Comparison of ENCODE assay signal across 24 cellular contexts in genomic region chr5:41796061-41796460, GRCh38.
DNase-seq lines count a peak whose midpoint lies in the region; ATAC-seq and TF ChIP-seq lines count a peak whose summit lies in the region.
"Had no signal": no experiment of that assay in that cellular context is flagged by ENCODE, and none has a peak within 500 bp of the region (broad histone marks: within the 10 kb centered on the region; RNA-seq: fewer than 3 reads in every experiment).

No MANE protein-coding gene starts in this region.

- CTCF ChIA-PET in HEK293 (lab: Yijun Ruan, JAX), result interaction anchor here (0.7 to 1.2 kb wide), 4 partner anchors 37 to 1245 kb away, joined by 3 to 4 read pairs (median 4); no protein-coding TSS in a partner anchor

- no peak for DNase-seq in SK-N-MC (ENCODE audit: low read depth, low spot score)
- DNase-seq in foreskin keratinocyte, result peak; percentile 13 to 23
- no peak for DNase-seq in transverse colon
- no peak for DNase-seq in T-helper 1 cell
- no peak for DNase-seq in retina
- DNase-seq: activated CD4-positive, CD25-positive, alpha-beta regulatory T cell treated with anti-CD3 and anti-CD28 coated beads, Interleukin-2, amount 50 U/mL, for 72 hours; activated naive CD4-positive, alpha-beta T cell treated with Interleukin-2 at 50 U/mL for 16 hours; activated T-cell treated with anti-CD3 and anti-CD28 coated beads, Interleukin-2, amount 50 U/mL, for 1 hour; CD4-positive, alpha-beta memory T cell; DMS79; erythroblast; foreskin melanocyte; immature natural killer cell; left ventricle myocardium inferior; NCI-H146; NCI-H526; RPMI8226; substantia nigra; T1000 had no signal

- H3K4me3 ChIP-seq in HEK293 (ENCODE audit: low read depth, low read length) (no peak overlapping the region), SK-N-MC (no peak overlapping the region), skeletal muscle satellite cell (ENCODE audit: low read length) (no peak overlapping the region), transverse colon (no peak overlapping the region)
- H3K4me3 ChIP-seq: GM23248, hepatocyte, left ventricle myocardium inferior had no signal

- POLR2A ChIA-PET in HEK293 (lab: Yijun Ruan, JAX), result no interaction called here

- no peak overlapping the region for H3K27ac ChIP-seq in HEK293 (ENCODE audit: extremely low read depth, low read depth, low read length)
- peak overlapping the region; percentile 27; the same call in 1 of the 2 replicates for H3K27ac ChIP-seq in SK-N-MC
- H3K27ac ChIP-seq in foreskin keratinocyte, result no peak overlapping the region
- H3K27ac ChIP-seq in transverse colon, result no peak overlapping the region
- H3K27ac ChIP-seq: GM23248, HL-60, left ventricle myocardium inferior had no signal

- no peaks in the 10 kb centered on the region for H3K27me3 ChIP-seq in foreskin keratinocyte
- no peaks in the 10 kb centered on the region for H3K27me3 ChIP-seq in skeletal muscle satellite cell (ENCODE audit: control insufficient read depth, insufficient read depth, low read length)
- H3K27me3 ChIP-seq in transverse colon, result no peaks in the 10 kb centered on the region
- H3K27me3 ChIP-seq: hepatocyte had no signal

- H3K9me3 ChIP-seq in HEK293 (ENCODE audit: control insufficient read depth, insufficient read depth, low read depth, low read length) (no peaks in the 10 kb centered on the region), SK-N-MC (ENCODE audit: low read depth, low read length) (no peaks in the 10 kb centered on the region), skeletal muscle satellite cell (replicated peaks; ENCODE audit: low read length) (no peaks in the 10 kb centered on the region), transverse colon (no peaks in the 10 kb centered on the region)
- H3K9me3 ChIP-seq: left ventricle myocardium inferior had no signal

- peak; percentile 51 for ATAC-seq in foreskin keratinocyte

- in situ Hi-C loops in transverse colon (cut with MboI; ENCODE audit: low pct_ligation_motif_present in 1 of 4, low pct_unique_long_range_greater_than_20kb in 1 of 4, low sequenced_read_pairs in 3 of 4), result no loop called here

- H3K9ac ChIP-seq in SK-N-MC (ENCODE audit: insufficient read length) (no peak overlapping the region), skeletal muscle satellite cell (ENCODE audit: low read depth, low read length) (no peak overlapping the region)
- H3K9ac ChIP-seq: GM23248 had no signal

- H3K36me3 ChIP-seq in HEK293 (ENCODE audit: control insufficient read depth in 2 of 2, insufficient read depth in 1 of 2, low read length in 2 of 2) (peaks cover 0 to 5% of the 10 kb centered on the region in 2 experiments; a peak in 2 of 3 replicates), SK-N-MC (ENCODE audit: insufficient read depth, low read length) (peaks cover 30% of the 10 kb centered on the region), skeletal muscle satellite cell (ENCODE audit: insufficient read depth, low read length) (peaks cover 7% of the 10 kb centered on the region), transverse colon (peaks cover 0 to 6% (median 0%) of the 10 kb centered on the region in 4 donors)

- TF ChIP-seq EP300 in transverse colon (IDR thresholded peaks at IDR 0.05; ENCODE audit: low read depth), result no peak

- intact Hi-C loops in transverse colon (cut with DNase I; ENCODE audit: low total_unique reads), result no loop called here

- peak overlapping the region; percentile 19 for H3K4me2 ChIP-seq in skeletal muscle satellite cell (ENCODE audit: low read length)
- H3K4me2 ChIP-seq: hepatocyte had no signal

- no peak for TF ChIP-seq POLR2A in transverse colon (IDR thresholded peaks at IDR 0.05)

- peaks cover 30% of the 10 kb centered on the region for H3K4me1 ChIP-seq in HEK293 (ENCODE audit: control insufficient read depth, insufficient read depth, low read length)
- peaks cover 22% of the 10 kb centered on the region for H3K4me1 ChIP-seq in foreskin keratinocyte
- peaks cover 40% of the 10 kb centered on the region for H3K4me1 ChIP-seq in skeletal muscle satellite cell (ENCODE audit: control insufficient read depth, insufficient read depth, low read length)
- H3K4me1 ChIP-seq in transverse colon, result peaks cover 0 to 10% (median 2%) of the 10 kb centered on the region in 4 donors

- TF ChIP-seq CTCF in HEK293 (tag by site-specific recombination; IDR thresholded peaks at IDR 0.05) (no peak), foreskin keratinocyte (conservative IDR thresholded peaks at IDR 0.05) (no peak), transverse colon (IDR thresholded peaks at IDR 0.05) (no peak)

TF ChIP-seq in HEK293, 187 proteins besides CTCF, POLR2A, EP300 and RAD21:
- TF ChIP-seq KLF16 (tag by site-specific recombination; IDR thresholded peaks at IDR 0.05), result no peak
- TF ChIP-seq OSR2 (tag by site-specific recombination; IDR thresholded peaks at IDR 0.05), result 0 out of 2 replicates have a peak, but pooled peaks have one; percentile 29

Comparison
In these comparisons a context has a peak if more than half of its experiments do, and no peak if none do; other contexts are left out.
1. DNase-seq: peak in foreskin keratinocyte (2 of 2); none in SK-N-MC (single experiment), transverse colon (single experiment), T-helper 1 cell (0 of 5) and retina (single experiment).